8 cellular contexts compared by ENCODE assay signal in the genomic region with DNA sequence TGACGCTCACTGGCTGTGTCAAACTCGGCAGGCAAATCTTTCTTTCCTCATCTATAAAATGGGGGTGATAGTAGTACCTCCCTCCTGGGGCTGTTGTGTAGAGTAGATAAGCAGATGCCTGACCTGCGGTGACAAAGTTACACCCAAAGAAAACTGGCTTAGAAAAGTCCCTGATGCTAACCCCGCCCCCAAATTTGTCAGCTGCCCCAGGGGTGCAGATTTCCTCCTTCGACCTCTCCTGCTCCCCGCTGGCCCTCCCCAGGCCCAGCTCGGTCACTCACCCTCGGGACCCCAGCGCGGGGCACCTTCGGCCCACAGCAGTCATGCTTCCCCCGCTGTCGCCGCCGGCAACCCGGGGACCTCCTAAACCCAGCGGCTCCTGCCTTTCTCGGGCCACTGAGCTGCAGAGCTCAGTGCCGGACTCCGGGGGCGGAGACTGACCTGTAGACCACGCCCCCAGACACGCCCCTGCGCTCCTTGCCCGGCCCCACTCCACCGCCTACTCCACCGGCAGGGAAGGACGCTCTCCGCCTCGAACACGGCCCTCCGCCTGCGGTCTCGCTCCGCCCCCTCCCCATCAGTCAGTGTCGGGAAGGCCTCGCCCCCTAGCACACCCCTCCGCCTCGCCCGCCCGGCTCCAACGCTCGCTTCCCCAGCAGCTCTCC. TPM values are rescaled to one million over a fixed set of nuclear protein-coding genes. Genes with fewer than 3 reads are reported as not detected.
A peak's percentile ranks its signal among the peaks of the same experiment; 100 is the strongest.
DNase-seq lines count a peak whose midpoint lies in the region; ATAC-seq, FAIRE-seq and TF ChIP-seq lines count a peak whose summit lies in the region.

No MANE protein-coding gene starts in this region.

- no peak overlapping the region for H2AFZ ChIP-seq in OCI-LY3 (ENCODE audit: low read depth, low read length)

- H3K36me3 ChIP-seq in OCI-LY3 (replicated peaks; ENCODE audit: low read depth, low read length): peaks cover 62% of the 10 kb centered on the region

- peak overlapping the region; percentile 90 for H3K4me2 ChIP-seq in OCI-LY3 (ENCODE audit: low read length)

- no peaks in the 10 kb centered on the region for H3K9me3 ChIP-seq in OCI-LY3 (ENCODE audit: insufficient read depth, low read length)

- H3K4me3 ChIP-seq in OCI-LY3 (ENCODE audit: low read length) (peak overlapping the region; percentile 77), epithelial cell of proximal tubule (ENCODE audit: low read depth, low read length) (peak overlapping the region; percentile 53)

- H3K79me2 ChIP-seq in OCI-LY3 (ENCODE audit: low read length): peaks cover 34% of the 10 kb centered on the region

- H3K27ac ChIP-seq in OCI-LY3 (ENCODE audit: low read length): peak overlapping the region; percentile 29; the same call in 1 of the 2 replicates

- peaks cover 22% of the 10 kb centered on the region for H3K4me1 ChIP-seq in OCI-LY3 (ENCODE audit: low read length)

- TF ChIP-seq CTCF in D721Med (IDR thresholded peaks at IDR 0.05; ENCODE audit: insufficient read depth, missing control alignments): no peak
- TF ChIP-seq CTCF in OCI-LY3 (IDR thresholded peaks at IDR 0.05; ENCODE audit: low read depth, low read length): no peak
- TF ChIP-seq CTCF in epithelial cell of proximal tubule (conservative IDR thresholded peaks at IDR 0.05; ENCODE audit: low read depth, low read length): no peak

- DNase-seq in D721Med (ENCODE audit: insufficient read length, low spot score) (peak; percentile 88), HuH-7 (ENCODE audit: low spot score) (peak; percentile 93), activated T-cell treated with anti-CD3 and anti-CD28 coated beads for 48 hours (ENCODE audit: low read depth) (peak; percentile 98), epithelial cell of proximal tubule (ENCODE audit: low read depth) (peak; percentile 62), mucosa of gallbladder (ENCODE audit: low spot score) (peak; percentile 98)
- DNase-seq in stimulated activated CD8-positive, alpha-beta memory T cell treated with anti-CD3 and anti-CD28 coated beads, Interleukin-4, amount 100 ng/mL, for 1 hour (ENCODE audit: low read depth in 2 of 2, low spot score in 1 of 2): peak; percentile 78 to 89

- ATAC-seq in GM21526 (IDR thresholded peaks at IDR 0.05; ENCODE audit: low FRiP score, unreplicated experiment): peak; percentile 70

- H3K27me3 ChIP-seq in OCI-LY3 (ENCODE audit: low read depth, low read length): no peaks in the 10 kb centered on the region

- peak overlapping the region; percentile 14; the same call in 1 of the 2 replicates for H3K9ac ChIP-seq in OCI-LY3 (ENCODE audit: low read length)

- no peak for FAIRE-seq in D721Med (lab: Jason Lieb, UNC)

- peaks cover 78% of the 10 kb centered on the region for H4K20me1 ChIP-seq in OCI-LY3 (ENCODE audit: insufficient read depth, low read length)

RNA-seq across cellular contexts. Expression of a gene that starts 7.4 kb away (rescaled TPM):
- total RNA-seq in epithelial cell of proximal tubule: not detected in 2 replicates
- 9.1 TPM for total RNA-seq in mucosa of gallbladder

RNA-seq across cellular contexts. Expression of a gene that starts 14.8 kb away (rescaled TPM):
- total RNA-seq in epithelial cell of proximal tubule: 28.4 and 29.5 TPM in 2 replicates
- total RNA-seq in mucosa of gallbladder: 92.7 TPM

RNA-seq across cellular contexts. Expression of a gene that starts 31.6 kb away (rescaled TPM):
- total RNA-seq in epithelial cell of proximal tubule (104 and 132 TPM in 2 replicates), mucosa of gallbladder (74.7 TPM)

RNA-seq across cellular contexts. Expression of a gene that starts 35.9 kb away (rescaled TPM):
- total RNA-seq in epithelial cell of proximal tubule: 13.0 and 15.0 TPM in 2 replicates
- total RNA-seq in mucosa of gallbladder: 21.7 TPM

RNA-seq across cellular contexts. Expression of a gene that starts 55.2 kb away (rescaled TPM):
- total RNA-seq in epithelial cell of proximal tubule (not detected in 2 replicates), mucosa of gallbladder (0.26 TPM)

Comparison
In these comparisons a context has a peak if more than half of its experiments do, and no peak if none do; other contexts are left out.
1. Peak in every context shown above with its lines: DNase-seq, ATAC-seq, H3K4me3 ChIP-seq and H3K27ac ChIP-seq.
2. RNA of a gene that starts 7.4 kb away (total RNA-seq): 9.1 TPM in mucosa of gallbladder (single experiment); not detected in epithelial cell of proximal tubule; every median in the first group is over 10 times any median in the second.